35 cellular contexts compared by ENCODE assay signal in genomic region chr2:18312818-18313217, GRCh38.
"Had no signal": no experiment of that assay in that cellular context is flagged by ENCODE, and none has a peak within 500 bp of the region (broad histone marks: within the 10 kb centered on the region; RNA-seq: fewer than 3 reads in every experiment).

No MANE protein-coding gene starts in this region.

- H3K27ac ChIP-seq: adrenal gland, coronary artery, dorsolateral prefrontal cortex, esophagus muscularis mucosa, gastroesophageal sphincter, heart right ventricle, hepatocyte had no signal

- H3K4me2 ChIP-seq: hepatocyte had no signal

- H3K27ac Mint-ChIP-seq: activated CD4-positive, alpha-beta memory T cell treated with anti-CD3 and anti-CD28 coated beads for 36 hours; activated CD4-positive, alpha-beta T cell treated with anti-CD3 and anti-CD28 coated beads for 36 hours; activated CD4-positive, alpha-beta T cell treated with anti-CD3 and anti-CD28 coated beads, Interleukin-2, amount 10 ng/mL, durations not matched to agents 24 days and 14 days; activated CD8-positive, alpha-beta memory T cell treated with anti-CD3 and anti-CD28 coated beads, Interleukin-2, amount 10 ng/mL, durations not matched to agents 7 days and 5 days; activated CD8-positive, alpha-beta T cell treated with anti-CD3 and anti-CD28 coated beads, Interleukin-2, amount 10 ng/mL, durations not matched to agents 7 days and 5 days; activated naive CD4-positive, alpha-beta T cell treated with anti-CD3 and anti-CD28 coated beads for 36 hours; activated naive CD4-positive, alpha-beta T cell treated with anti-CD3 and anti-CD28 coated beads, Interleukin-2, amount 50 U/mL, for 24 hours; activated naive CD8-positive, alpha-beta T cell treated with anti-CD3 and anti-CD28 coated beads for 36 hours; activated naive CD8-positive, alpha-beta T cell treated with anti-CD3 and anti-CD28 coated beads, Interleukin-2, amount 50 U/mL, for 24 hours; activated T-helper 1 cell treated with anti-CD3 and anti-CD28 coated beads, Interleukin-12 subunit alpha, Interleukin-12 subunit beta, Interleukin-2, Interleukin-4 antibody, amounts not matched to agents 30 ng/mL and 10 ng/mL and 1 ng/mL, durations not matched to agents 14 hours and 24 hours and 36 hours; activated T-helper 2 cell treated with anti-CD3 and anti-CD28 coated beads, Interferon-gamma antibody, Interleukin-2, Interleukin-4, amounts not matched to agents 10 μg/mL and 5 μg/mL and 100 μg/mL, durations not matched to agents 14 hours and 24 hours and 36 hours; dendritic cell treated with granulocyte-macrophage colony-stimulating factor and Interleukin-4, amounts not matched to agents 40 ng/mL and 50 ng/mL, for 4 days; effector memory CD8-positive, alpha-beta T cell; T-cell; T-helper 17 cell; T-helper 2 cell treated with Interferon-gamma antibody and Interleukin-4, amounts not matched to agents 5 μg/mL and 100 μg/mL, for 36 hours had no signal

- H3K4me3 Mint-ChIP-seq: activated CD4-positive, alpha-beta memory T cell treated with anti-CD3 and anti-CD28 coated beads for 36 hours; activated CD4-positive, alpha-beta T cell treated with anti-CD3 and anti-CD28 coated beads for 36 hours; activated CD4-positive, alpha-beta T cell treated with anti-CD3 and anti-CD28 coated beads, Interleukin-2, amount 10 ng/mL, durations not matched to agents 24 days and 14 days; activated CD8-positive, alpha-beta memory T cell treated with anti-CD3 and anti-CD28 coated beads, Interleukin-2, amount 10 ng/mL, durations not matched to agents 7 days and 5 days; activated CD8-positive, alpha-beta T cell treated with anti-CD3 and anti-CD28 coated beads, Interleukin-2, amount 10 ng/mL, durations not matched to agents 7 days and 5 days; activated naive CD4-positive, alpha-beta T cell treated with anti-CD3 and anti-CD28 coated beads for 36 hours; activated naive CD4-positive, alpha-beta T cell treated with anti-CD3 and anti-CD28 coated beads, Interleukin-2, amount 50 U/mL, for 24 hours; activated naive CD8-positive, alpha-beta T cell treated with anti-CD3 and anti-CD28 coated beads for 36 hours; activated naive CD8-positive, alpha-beta T cell treated with anti-CD3 and anti-CD28 coated beads, Interleukin-2, amount 50 U/mL, for 24 hours; activated T-helper 1 cell treated with anti-CD3 and anti-CD28 coated beads, Interleukin-12 subunit alpha, Interleukin-12 subunit beta, Interleukin-2, Interleukin-4 antibody, amounts not matched to agents 30 ng/mL and 10 ng/mL and 1 ng/mL, durations not matched to agents 14 hours and 24 hours and 36 hours; central memory CD8-positive, alpha-beta T cell; dendritic cell treated with granulocyte-macrophage colony-stimulating factor and Interleukin-4, amounts not matched to agents 40 ng/mL and 50 ng/mL, for 4 days; effector memory CD8-positive, alpha-beta T cell; T-cell; T-helper 17 cell; T-helper 2 cell treated with Interferon-gamma antibody and Interleukin-4, amounts not matched to agents 5 μg/mL and 100 μg/mL, for 36 hours had no signal

- H3K36me3 ChIP-seq: adrenal gland, esophagus muscularis mucosa, gastroesophageal sphincter, heart right ventricle had no signal

- H3K27me3 Mint-ChIP-seq: activated CD4-positive, alpha-beta memory T cell treated with anti-CD3 and anti-CD28 coated beads for 36 hours; activated CD4-positive, alpha-beta T cell treated with anti-CD3 and anti-CD28 coated beads for 36 hours; activated CD4-positive, alpha-beta T cell treated with anti-CD3 and anti-CD28 coated beads, Interleukin-2, amount 10 ng/mL, durations not matched to agents 24 days and 14 days; activated CD8-positive, alpha-beta memory T cell treated with anti-CD3 and anti-CD28 coated beads, Interleukin-2, amount 10 ng/mL, durations not matched to agents 7 days and 5 days; activated naive CD4-positive, alpha-beta T cell treated with anti-CD3 and anti-CD28 coated beads, Interleukin-2, amount 50 U/mL, for 24 hours; central memory CD8-positive, alpha-beta T cell; dendritic cell treated with granulocyte-macrophage colony-stimulating factor and Interleukin-4, amounts not matched to agents 40 ng/mL and 50 ng/mL, for 4 days; effector memory CD8-positive, alpha-beta T cell; T-cell; T-helper 17 cell had no signal

- H3K4me1 ChIP-seq: adrenal gland, esophagus muscularis mucosa, gastroesophageal sphincter, heart right ventricle had no signal

- H3K79me2 ChIP-seq: hepatocyte had no signal

- ATAC-seq: activated CD4-positive, alpha-beta T cell treated with anti-CD3 and anti-CD28 coated beads for 36 hours; activated CD8-positive, alpha-beta memory T cell treated with anti-CD3 and anti-CD28 coated beads, Interleukin-2, amount 10 ng/mL, durations not matched to agents 7 days and 5 days; activated CD8-positive, alpha-beta T cell treated with anti-CD3 and anti-CD28 coated beads, Interleukin-2, amount 10 ng/mL, durations not matched to agents 7 days and 5 days; activated naive CD8-positive, alpha-beta T cell treated with anti-CD3 and anti-CD28 coated beads, Interleukin-2, amount 50 U/mL, for 24 hours; body of pancreas; effector memory CD8-positive, alpha-beta T cell; gastroesophageal sphincter; heart right ventricle; T-cell; T-helper 17 cell had no signal

- DNase-seq: activated CD4-positive, alpha-beta memory T cell treated with anti-CD3 and anti-CD28 coated beads for 36 hours; activated CD4-positive, alpha-beta T cell treated with anti-CD3 and anti-CD28 coated beads for 36 hours; activated CD4-positive, alpha-beta T cell treated with anti-CD3 and anti-CD28 coated beads, Interleukin-2, amount 10 ng/mL, durations not matched to agents 24 days and 14 days; activated CD4-positive, CD25-positive, alpha-beta regulatory T cell; activated CD4-positive, CD25-positive, alpha-beta regulatory T cell treated with anti-CD3 and anti-CD28 coated beads, Interleukin-2, amount 50 U/mL, for 72 hours; activated CD8-positive, alpha-beta memory T cell treated with anti-CD3 and anti-CD28 coated beads, Interleukin-2, amount 10 ng/mL, durations not matched to agents 7 days and 5 days; activated CD8-positive, alpha-beta memory T cell treated with anti-CD3 and anti-CD28 coated beads, Interleukin-2, amount 50 U/mL, for 4 hours; activated CD8-positive, alpha-beta T cell treated with anti-CD3 and anti-CD28 coated beads, Interleukin-2, amount 10 ng/mL, durations not matched to agents 7 days and 5 days; activated effector memory CD4-positive, alpha-beta T cell treated with anti-CD3 and anti-CD28 coated beads, Interleukin-2, amount 50 U/mL, for 16 hours; activated naive CD4-positive, alpha-beta T cell treated with anti-CD3 and anti-CD28 coated beads for 36 hours; activated naive CD8-positive, alpha-beta T cell treated with anti-CD3 and anti-CD28 coated beads for 36 hours; activated naive CD8-positive, alpha-beta T cell treated with anti-CD3 and anti-CD28 coated beads, Interleukin-2, amount 50 U/mL, for 24 hours; activated T-cell treated with anti-CD3 and anti-CD28 coated beads, Interleukin-2, amount 50 U/mL, for 1 hour; activated T-cell treated with anti-CD3 and anti-CD28 coated beads, Interleukin-2, amount 50 U/mL, for 48 hours; adrenal gland; amygdala; aorta; body of pancreas; dorsolateral prefrontal cortex; effector memory CD8-positive, alpha-beta T cell; foreskin melanocyte; heart right ventricle; T-cell; T-helper 17 cell; T1000 had no signal

- H3K4me3 ChIP-seq: adrenal gland, body of pancreas, coronary artery, dorsolateral prefrontal cortex, esophagus muscularis mucosa, gastroesophageal sphincter, heart right ventricle, hepatocyte had no signal

- H3K4me1 Mint-ChIP-seq: activated CD4-positive, alpha-beta T cell treated with anti-CD3 and anti-CD28 coated beads for 36 hours; activated CD4-positive, alpha-beta T cell treated with anti-CD3 and anti-CD28 coated beads, Interleukin-2, amount 10 ng/mL, durations not matched to agents 24 days and 14 days; activated CD8-positive, alpha-beta memory T cell treated with anti-CD3 and anti-CD28 coated beads, Interleukin-2, amount 10 ng/mL, durations not matched to agents 7 days and 5 days; activated naive CD4-positive, alpha-beta T cell treated with anti-CD3 and anti-CD28 coated beads, Interleukin-2, amount 50 U/mL, for 24 hours; activated naive CD8-positive, alpha-beta T cell treated with anti-CD3 and anti-CD28 coated beads for 36 hours; activated naive CD8-positive, alpha-beta T cell treated with anti-CD3 and anti-CD28 coated beads, Interleukin-2, amount 50 U/mL, for 24 hours; central memory CD8-positive, alpha-beta T cell; T-cell; T-helper 17 cell had no signal

- H3K36me3 Mint-ChIP-seq: activated CD4-positive, alpha-beta memory T cell treated with anti-CD3 and anti-CD28 coated beads for 36 hours; activated CD8-positive, alpha-beta memory T cell treated with anti-CD3 and anti-CD28 coated beads, Interleukin-2, amount 10 ng/mL, durations not matched to agents 7 days and 5 days; activated naive CD4-positive, alpha-beta T cell treated with anti-CD3 and anti-CD28 coated beads, Interleukin-2, amount 50 U/mL, for 24 hours; activated naive CD8-positive, alpha-beta T cell treated with anti-CD3 and anti-CD28 coated beads for 36 hours; T-cell had no signal

- H3K27me3 ChIP-seq: adrenal gland, body of pancreas, esophagus muscularis mucosa, gastroesophageal sphincter, heart right ventricle, hepatocyte had no signal

- H3K9me3 Mint-ChIP-seq: activated CD4-positive, alpha-beta T cell treated with anti-CD3 and anti-CD28 coated beads, Interleukin-2, amount 10 ng/mL, durations not matched to agents 24 days and 14 days; activated naive CD4-positive, alpha-beta T cell treated with anti-CD3 and anti-CD28 coated beads for 36 hours; activated naive CD4-positive, alpha-beta T cell treated with anti-CD3 and anti-CD28 coated beads, Interleukin-2, amount 50 U/mL, for 24 hours; activated naive CD8-positive, alpha-beta T cell treated with anti-CD3 and anti-CD28 coated beads for 36 hours; activated T-helper 1 cell treated with anti-CD3 and anti-CD28 coated beads, Interleukin-12 subunit alpha, Interleukin-12 subunit beta, Interleukin-2, Interleukin-4 antibody, amounts not matched to agents 30 ng/mL and 10 ng/mL and 1 ng/mL, durations not matched to agents 14 hours and 24 hours and 36 hours; activated T-helper 2 cell treated with anti-CD3 and anti-CD28 coated beads, Interferon-gamma antibody, Interleukin-2, Interleukin-4, amounts not matched to agents 10 μg/mL and 5 μg/mL and 100 μg/mL, durations not matched to agents 14 hours and 24 hours and 36 hours; dendritic cell treated with granulocyte-macrophage colony-stimulating factor and Interleukin-4, amounts not matched to agents 40 ng/mL and 50 ng/mL, for 4 days; T-helper 2 cell treated with Interferon-gamma antibody and Interleukin-4, amounts not matched to agents 5 μg/mL and 100 μg/mL, for 36 hours had no signal

- H2AFZ ChIP-seq: hepatocyte had no signal

- H3K9me3 ChIP-seq: adrenal gland, esophagus muscularis mucosa, gastroesophageal sphincter had no signal
